ENCODE assay signal across 30 cellular contexts in the genomic region with DNA sequence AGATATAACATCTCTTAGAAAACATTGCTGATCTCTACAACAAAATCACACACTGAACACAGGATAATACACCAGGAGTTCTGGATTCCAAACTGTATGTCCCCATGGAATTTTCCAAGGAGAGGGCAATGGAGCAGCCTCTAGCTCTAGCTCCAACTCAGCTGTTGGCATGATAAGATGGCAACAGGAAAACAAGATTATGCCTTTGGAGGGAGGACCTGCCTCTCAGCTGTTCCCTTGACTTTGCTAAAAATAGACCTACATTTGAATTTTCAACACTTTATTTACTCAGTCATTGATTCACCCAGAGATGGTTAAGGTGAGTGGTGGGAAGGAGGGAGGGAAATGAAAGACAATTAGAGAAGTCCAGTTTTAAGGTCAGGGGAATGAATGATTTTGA.
"Had no signal": no experiment of that assay in that cellular context is flagged by ENCODE, and none has a peak within 500 bp of the region (broad histone marks: within the 10 kb centered on the region; RNA-seq: fewer than 3 reads in every experiment).

No MANE protein-coding gene starts in this region.

- DNase-seq: activated CD4-positive, alpha-beta memory T cell treated with anti-CD3 and anti-CD28 coated beads for 36 hours; activated CD4-positive, alpha-beta T cell treated with anti-CD3 and anti-CD28 coated beads for 4 hours; activated CD8-positive, alpha-beta memory T cell treated with anti-CD3 and anti-CD28 coated beads, Interleukin-2, amount 50 U/mL, for 4 hours; activated effector memory CD4-positive, alpha-beta T cell treated with anti-CD3 and anti-CD28 coated beads, Interleukin-2, amount 50 U/mL, for 16 hours; activated naive CD4-positive, alpha-beta T cell treated with anti-CD3 and anti-CD28 coated beads for 36 hours; activated naive CD8-positive, alpha-beta T cell treated with anti-CD3 and anti-CD28 coated beads for 36 hours; activated T-cell treated with anti-CD3 and anti-CD28 coated beads, Interleukin-2, amount 50 U/mL, for 1 hour; adrenal gland; aorta; body of pancreas; cerebellar nuclear complex; colonic mucosa; effector CD8-positive, alpha-beta T cell; esophagus squamous epithelium; foreskin melanocyte; kidney; lower lobe of right lung; mesenchymal stem cell; ovary; spleen; stimulated activated naive CD4-positive, alpha-beta T cell; T-helper 9 cell; tibial artery; upper lobe of right lung had no signal

- H3K4me1 ChIP-seq: adrenal gland, colonic mucosa, prostate gland, spleen, suprapubic skin, tibial artery had no signal

- H3K27me3 ChIP-seq: adrenal gland, body of pancreas, colonic mucosa, ovary, spleen, suprapubic skin, tibial artery, upper lobe of right lung had no signal

- H3K9me3 ChIP-seq: adrenal gland, body of pancreas, colonic mucosa, esophagus squamous epithelium, lower lobe of right lung, ovary, prostate gland, spleen, suprapubic skin, tibial artery, upper lobe of right lung had no signal

- H3K27ac ChIP-seq: adrenal gland, body of pancreas, colonic mucosa, epithelial cell of prostate, esophagus squamous epithelium, lower lobe of right lung, ovary, prostate gland, spleen, suprapubic skin, tibial artery, upper lobe of right lung, VCaP had no signal

- FAIRE-seq: endometrium, kidney, TTC549 had no signal

- H3K36me3 ChIP-seq: adrenal gland, colonic mucosa, esophagus squamous epithelium, lower lobe of right lung, ovary, prostate gland, spleen, suprapubic skin, tibial artery, upper lobe of right lung had no signal

- ATAC-seq: body of pancreas, lower lobe of right lung, upper lobe of right lung had no signal

- H3K4me3 ChIP-seq: adrenal gland, body of pancreas, colonic mucosa, esophagus squamous epithelium, lower lobe of right lung, ovary, prostate gland, spleen, suprapubic skin, tibial artery, upper lobe of right lung had no signal
